Comparison of ENCODE assay signal across 1 cellular context in the genomic region with DNA sequence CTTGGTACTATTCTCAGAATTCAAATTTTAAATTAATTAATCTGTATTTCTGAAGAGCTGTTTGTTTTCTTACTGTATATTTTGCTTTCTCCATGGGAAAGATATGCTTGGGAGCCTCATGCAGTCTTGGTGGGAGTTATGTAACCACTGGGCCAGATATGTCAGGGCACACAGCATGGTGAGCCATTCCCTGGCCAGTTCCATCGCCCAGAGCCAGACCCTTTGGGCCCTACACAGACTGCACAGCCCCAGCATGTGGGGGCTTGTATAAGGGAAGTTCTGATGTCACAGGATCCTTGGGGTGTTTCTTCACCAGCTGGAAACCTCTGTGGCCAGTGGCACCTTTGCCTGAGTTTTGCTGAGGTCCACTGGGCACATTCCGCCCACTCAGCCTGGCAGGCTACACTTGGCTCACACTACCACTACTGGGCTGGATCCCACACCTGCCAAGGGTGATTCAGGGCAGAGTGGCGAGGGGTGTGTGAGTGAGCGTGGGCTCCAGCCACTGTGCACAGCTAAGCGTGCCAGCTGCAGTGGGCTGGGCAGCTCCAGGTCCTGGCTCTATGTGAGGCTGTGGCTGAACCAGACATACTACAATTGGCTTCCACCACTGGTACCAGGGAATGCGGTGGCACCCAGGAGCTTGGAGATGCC.
TF ChIP-seq lines count a peak whose summit lies in the region.

No MANE protein-coding gene starts in this region.

TF ChIP-seq in HepG2, 621 proteins besides CTCF, POLR2A, EP300 and RAD21 (continued from another document):
- TF ChIP-seq, protein P1, sequence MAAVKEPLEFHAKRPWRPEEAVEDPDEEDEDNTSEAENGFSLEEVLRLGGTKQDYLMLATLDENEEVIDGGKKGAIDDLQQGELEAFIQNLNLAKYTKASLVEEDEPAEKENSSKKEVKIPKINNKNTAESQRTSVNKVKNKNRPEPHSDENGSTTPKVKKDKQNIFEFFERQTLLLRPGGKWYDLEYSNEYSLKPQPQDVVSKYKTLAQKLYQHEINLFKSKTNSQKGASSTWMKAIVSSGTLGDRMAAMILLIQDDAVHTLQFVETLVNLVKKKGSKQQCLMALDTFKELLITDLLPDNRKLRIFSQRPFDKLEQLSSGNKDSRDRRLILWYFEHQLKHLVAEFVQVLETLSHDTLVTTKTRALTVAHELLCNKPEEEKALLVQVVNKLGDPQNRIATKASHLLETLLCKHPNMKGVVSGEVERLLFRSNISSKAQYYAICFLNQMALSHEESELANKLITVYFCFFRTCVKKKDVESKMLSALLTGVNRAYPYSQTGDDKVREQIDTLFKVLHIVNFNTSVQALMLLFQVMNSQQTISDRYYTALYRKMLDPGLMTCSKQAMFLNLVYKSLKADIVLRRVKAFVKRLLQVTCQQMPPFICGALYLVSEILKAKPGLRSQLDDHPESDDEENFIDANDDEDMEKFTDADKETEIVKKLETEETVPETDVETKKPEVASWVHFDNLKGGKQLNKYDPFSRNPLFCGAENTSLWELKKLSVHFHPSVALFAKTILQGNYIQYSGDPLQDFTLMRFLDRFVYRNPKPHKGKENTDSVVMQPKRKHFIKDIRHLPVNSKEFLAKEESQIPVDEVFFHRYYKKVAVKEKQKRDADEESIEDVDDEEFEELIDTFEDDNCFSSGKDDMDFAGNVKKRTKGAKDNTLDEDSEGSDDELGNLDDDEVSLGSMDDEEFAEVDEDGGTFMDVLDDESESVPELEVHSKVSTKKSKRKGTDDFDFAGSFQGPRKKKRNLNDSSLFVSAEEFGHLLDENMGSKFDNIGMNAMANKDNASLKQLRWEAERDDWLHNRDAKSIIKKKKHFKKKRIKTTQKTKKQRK (IDR thresholded peaks at IDR 0.05; ENCODE audit: low read length): no peak
- TF ChIP-seq TCF7 (IDR thresholded peaks at IDR 0.05; ENCODE audit: low read depth): no peak
- TF ChIP-seq ZFP37 (CRISPR knock-in tag; IDR thresholded peaks at IDR 0.05; ENCODE audit: borderline replicate concordance): no peak
